In the genomic region with DNA sequence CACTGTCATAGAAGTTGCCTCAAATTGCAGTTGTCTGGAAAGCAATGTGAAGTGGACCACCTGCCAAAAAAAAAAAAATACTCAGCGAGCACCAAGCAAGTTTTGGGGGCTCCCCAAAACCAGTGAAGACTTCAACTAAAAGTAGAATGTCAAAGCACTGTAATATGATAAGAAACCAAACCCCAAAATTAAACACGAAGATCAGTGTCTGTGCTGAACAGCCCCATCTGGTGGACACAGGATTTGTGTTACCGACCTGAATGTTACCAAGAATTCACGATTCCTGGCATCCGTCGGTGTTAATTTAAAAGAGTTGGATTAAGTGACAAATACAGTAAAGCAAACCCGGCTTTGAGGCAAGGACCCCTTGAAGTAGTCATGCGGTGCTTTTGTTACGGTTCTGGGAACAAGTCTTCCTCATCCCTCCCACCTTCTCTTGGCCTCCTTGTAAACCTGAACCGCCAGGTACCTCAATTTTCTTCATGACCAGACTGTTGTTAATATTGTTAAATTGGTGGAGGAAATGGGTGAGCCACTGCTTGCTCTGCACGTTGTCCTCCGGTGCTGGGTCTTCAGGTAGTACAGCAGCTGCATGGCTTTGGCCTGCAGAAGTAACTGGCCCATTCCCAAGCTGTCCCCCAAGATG, we compare ENCODE assay signal across 2 cellular contexts.
TF ChIP-seq lines count a peak whose summit lies in the region.

No MANE protein-coding gene starts in this region.

TF ChIP-seq in HEK293, 187 proteins besides CTCF, POLR2A, EP300 and RAD21:
- no peak for TF ChIP-seq ZNF169 (tag by site-specific recombination; IDR thresholded peaks at IDR 0.05)
- TF ChIP-seq ZNF768 (tag by site-specific recombination; IDR thresholded peaks at IDR 0.05): no peak
- no peak for TF ChIP-seq ZNF585B (tag by site-specific recombination; IDR thresholded peaks at IDR 0.05)
- no peak for TF ChIP-seq GLIS1 (tag by site-specific recombination; IDR thresholded peaks at IDR 0.05)
- TF ChIP-seq ZNF23 (tag by site-specific recombination; IDR thresholded peaks at IDR 0.05; ENCODE audit: borderline replicate concordance): no peak
- no peak for TF ChIP-seq ZFP41 (tag by site-specific recombination; IDR thresholded peaks at IDR 0.05; ENCODE audit: borderline replicate concordance)
- TF ChIP-seq ZFP37 (tag by site-specific recombination; IDR thresholded peaks at IDR 0.05): no peak
- TF ChIP-seq ZNF654 (tag by site-specific recombination; IDR thresholded peaks at IDR 0.05; ENCODE audit: low read depth): peak; percentile 49

TF ChIP-seq in SK-N-SH, 30 proteins besides CTCF, POLR2A, EP300 and RAD21 (continued from another document):
- TF ChIP-seq SMC3 (IDR thresholded peaks at IDR 0.05; ENCODE audit: low read depth, low read length): peak; percentile 87
